9 cellular contexts compared by ENCODE assay signal in genomic region chr19:51704601-51705000, GRCh38. TPM values are rescaled to one million over a fixed set of nuclear protein-coding genes. Genes with fewer than 3 reads are reported as not detected.
A peak's percentile ranks its signal among the peaks of the same experiment; 100 is the strongest.
DNase-seq lines count a peak whose midpoint lies in the region; ATAC-seq and TF ChIP-seq lines count a peak whose summit lies in the region.
"Had no signal": no experiment of that assay in that cellular context is flagged by ENCODE, and none has a peak within 500 bp of the region (broad histone marks: within the 10 kb centered on the region; RNA-seq: fewer than 3 reads in every experiment).

No MANE protein-coding gene starts in this region.

- TF ChIP-seq POLR2A in NB4 (IDR thresholded peaks at IDR 0.05; ENCODE audit: extremely low read depth, insufficient read length), result no peak

- peaks cover 0 to 9% of the 10 kb centered on the region in 2 donors for H3K27me3 ChIP-seq in duodenal mucosa (ENCODE audit: control insufficient read depth in 1 of 2, insufficient read depth in 2 of 2, low read length in 2 of 2)

- H3K36me3 Mint-ChIP-seq in natural killer cell, result no peaks in the 10 kb centered on the region

- no peaks in the 10 kb centered on the region for H3K9me3 ChIP-seq in duodenal mucosa (ENCODE audit: control insufficient read depth in 1 of 2, low read length in 2 of 2)

- no peaks in the 10 kb centered on the region for H3K36me3 ChIP-seq in duodenal mucosa (ENCODE audit: control insufficient read depth in 1 of 2, insufficient read depth in 2 of 2, low read length in 2 of 2)

- DNase-seq in AG10803 (ENCODE audit: low read depth), result no peak
- no peak for DNase-seq in NB4 (ENCODE audit: low read depth)
- no peak for DNase-seq in natural killer cell
- DNase-seq in AG08395 (ENCODE audit: low spot score), result no peak
- DNase-seq in pons (ENCODE audit: low spot score), result no peak
- DNase-seq in ecto neural progenitor cell (ENCODE audit: low spot score), result no peak

- H3K27me3 Mint-ChIP-seq in natural killer cell (ENCODE audit: low read depth in 2 of 2), result peaks cover 2 to 12% of the 10 kb centered on the region in 2 donors

- intact Hi-C loops in natural killer cell (cut with micrococcal nuclease), result no loop called here

- TF ChIP-seq CTCF in AG10803 (conservative IDR thresholded peaks at IDR 0.05; ENCODE audit: low read length), result no peak
- TF ChIP-seq CTCF in NB4 (IDR thresholded peaks at IDR 0.05; ENCODE audit: low read depth, low read length), result no peak
- TF ChIP-seq CTCF in natural killer cell (IDR thresholded peaks at IDR 0.05), result no peak

- ATAC-seq in natural killer cell (no peak), GM18909 (IDR thresholded peaks at IDR 0.05; ENCODE audit: poor library complexity, unreplicated experiment) (no peak)

- H3K9ac ChIP-seq in duodenal mucosa (ENCODE audit: low read depth in 1 of 2, low read length in 2 of 2), result peak overlapping the region; percentile 91 to 92

- H3K27ac Mint-ChIP-seq in natural killer cell, result peak overlapping the region; percentile 85 to 88

- peaks cover 13 to 23% of the 10 kb centered on the region in 2 donors for H3K4me1 ChIP-seq in duodenal mucosa (ENCODE audit: control insufficient read depth in 1 of 2, insufficient read depth in 2 of 2, low read length in 2 of 2)

- peak overlapping the region; percentile 92 for H3K4me3 Mint-ChIP-seq in natural killer cell

- peak overlapping the region; percentile 70 for H3K27ac ChIP-seq in duodenal mucosa (ENCODE audit: low read depth, low read length)

- H3K4me3 ChIP-seq in AG10803 (ENCODE audit: low read length), result peak overlapping the region; percentile 87
- H3K4me3 ChIP-seq in NB4 (ENCODE audit: low read depth, low read length), result peak overlapping the region; percentile 74
- peak overlapping the region; percentile 93 for H3K4me3 ChIP-seq in duodenal mucosa (ENCODE audit: low read depth in 1 of 2, low read length in 2 of 2)

- no peaks in the 10 kb centered on the region for H3K9me3 Mint-ChIP-seq in natural killer cell

- peaks cover 31 to 41% of the 10 kb centered on the region in 2 donors for H3K4me1 Mint-ChIP-seq in natural killer cell

RNA-seq across cellular contexts. Expression of gene SPACA6, which starts 11.5 kb away (rescaled TPM):
- 1 to 10 TPM; 2.2 to 9.4 (median 3.7) TPM for total RNA-seq in natural killer cell

RNA-seq across cellular contexts. Expression of gene HAS1, which starts 19.2 kb away (rescaled TPM):
- total RNA-seq in natural killer cell, result not detected
- total RNA-seq: dermis microvascular lymphatic vessel endothelial cell had no signal

RNA-seq across cellular contexts. Expression of gene FPR1, which starts 47.1 kb away (rescaled TPM):
- total RNA-seq in natural killer cell, result 10 to 100 TPM in 1 of 3 donors, 1 to 10 TPM in 2; 3.4 to 20.2 (median 6.4) TPM
- total RNA-seq: dermis microvascular lymphatic vessel endothelial cell had no signal

RNA-seq across cellular contexts. Expression of gene FPR2, which starts 56.4 kb away (rescaled TPM):
- 1 to 10 TPM in 1 of 3 donors, under 1 TPM in 2; 0.28 to 2.1 (median 0.59) TPM for total RNA-seq in natural killer cell
- total RNA-seq: dermis microvascular lymphatic vessel endothelial cell had no signal

RNA-seq across cellular contexts. Expression of gene SIGLEC14, which starts 58.0 kb away (rescaled TPM):
- 1 to 10 TPM; 2.7 to 4.9 (median 2.9) TPM for total RNA-seq in natural killer cell
- total RNA-seq: dermis microvascular lymphatic vessel endothelial cell had no signal
